Comparison of ENCODE assay signal across 12 cellular contexts in genomic region chr2:36779462-36779861, GRCh38.
DNase-seq lines count a peak whose midpoint lies in the region; ATAC-seq and TF ChIP-seq lines count a peak whose summit lies in the region.
"Had no signal": no experiment of that assay in that cellular context is flagged by ENCODE, and none has a peak within 500 bp of the region (broad histone marks: within the 10 kb centered on the region; RNA-seq: fewer than 3 reads in every experiment).

No MANE protein-coding gene starts in this region.

- H3K36me3 ChIP-seq in fibroblast of lung (ENCODE audit: control insufficient read depth, insufficient read depth, low read length) (no peaks in the 10 kb centered on the region), neuronal stem cell (replicated peaks in 1 of 2; ENCODE audit: control insufficient read depth in 2 of 2, insufficient read depth in 2 of 2, low read length in 2 of 2) (no peaks in the 10 kb centered on the region), upper lobe of left lung (no peaks in the 10 kb centered on the region)
- H3K36me3 ChIP-seq: BLaER1 had no signal

- no peak overlapping the region for H4K8ac ChIP-seq in neuronal stem cell (ENCODE audit: low read depth, low read length)

- no peak overlapping the region for H2BK12ac ChIP-seq in neuronal stem cell (ENCODE audit: low read length)

- no peak for TF ChIP-seq EP300 in upper lobe of left lung (IDR thresholded peaks at IDR 0.05)

- H2AK5ac ChIP-seq in neuronal stem cell (ENCODE audit: low read depth, low read length) = no peak overlapping the region

- H3K27me3 ChIP-seq in fibroblast of lung (ENCODE audit: control insufficient read depth, insufficient read depth, low read length) = no peaks in the 10 kb centered on the region
- H3K27me3 ChIP-seq in neuronal stem cell (ENCODE audit: control insufficient read depth in 3 of 3, insufficient read depth in 3 of 3, low read depth in 1 of 3, low read length in 3 of 3) = peaks cover 0 to 4% (median 0%) of the 10 kb centered on the region in 3 experiments
- H3K27me3 ChIP-seq in upper lobe of left lung = no peaks in the 10 kb centered on the region
- H3K27me3 ChIP-seq: BLaER1 had no signal

- no CpG with 5 or more reads among the region's 2 CpGs for WGBS in neuronal stem cell (ENCODE audit: extremely low coverage in 2 of 2, insufficient read length in 2 of 2, insufficient replicate concordance in 1 of 2), 2 donors
- WGBS in upper lobe of left lung, 2 donors = 91 to 94% methylated on average over 2 of the region's 2 CpGs

- no peak overlapping the region for H2AFZ ChIP-seq in fibroblast of lung (ENCODE audit: low read length)
- H2AFZ ChIP-seq in neuronal stem cell (ENCODE audit: low read length) = peak overlapping the region; percentile 62

- H3K18ac ChIP-seq in neuronal stem cell (ENCODE audit: low read length) = no peak overlapping the region

- no peak overlapping the region for H3K27ac ChIP-seq in fibroblast of lung (ENCODE audit: insufficient read depth, low read length)
- H3K27ac ChIP-seq in neuronal stem cell (replicated peaks; ENCODE audit: low read length) = no peak overlapping the region
- no peak overlapping the region for H3K27ac ChIP-seq in upper lobe of left lung
- H3K27ac ChIP-seq: BLaER1, RWPE1 had no signal

- peak overlapping the region; percentile 85 for H3K4me3 Mint-ChIP-seq in HFFc6
- H3K4me3 Mint-ChIP-seq: CD4-positive, CD25-positive, alpha-beta regulatory T cell had no signal

- H3K4ac ChIP-seq in neuronal stem cell (ENCODE audit: low read length) = no peak overlapping the region

- H3K79me2 ChIP-seq in fibroblast of lung (ENCODE audit: control insufficient read depth, insufficient read depth, low read length) = no peaks in the 10 kb centered on the region

- ATAC-seq in Right ventricle myocardium superior (ENCODE audit: poor library complexity) = peak; percentile 40
- ATAC-seq in Right ventricle myocardium inferior = no peak
- ATAC-seq in HG02678 (IDR thresholded peaks at IDR 0.05; ENCODE audit: unreplicated experiment) = no peak
- no peak for ATAC-seq in upper lobe of left lung (ENCODE audit: low FRiP score in 2 of 2)

- H3K4me1 ChIP-seq in fibroblast of lung (ENCODE audit: control insufficient read depth, extremely low read depth, insufficient read depth, low read length) (no peaks in the 10 kb centered on the region), neuronal stem cell (ENCODE audit: control insufficient read depth in 2 of 2, insufficient read depth in 1 of 2, low read depth in 1 of 2, low read length in 2 of 2) (peaks cover 0 to 3% of the 10 kb centered on the region in 2 donors), upper lobe of left lung (peaks cover 0 to 3% (median 1%) of the 10 kb centered on the region in 4 donors)
- H3K4me1 ChIP-seq: BLaER1 had no signal

- intact Hi-C loops in Right ventricle myocardium superior (cut with DNase I) = no loop called here
- intact Hi-C loops in Right ventricle myocardium inferior (cut with DNase I) = no loop called here

- no peak overlapping the region for H2BK5ac ChIP-seq in neuronal stem cell (ENCODE audit: low read length)

- H4K20me1 ChIP-seq in fibroblast of lung (ENCODE audit: control insufficient read depth, extremely low read depth, insufficient read depth, low read length) = no peaks in the 10 kb centered on the region
- H4K20me1 ChIP-seq: BLaER1 had no signal

- no peak overlapping the region for H3K27ac Mint-ChIP-seq in HFFc6

- no peak for TF ChIP-seq POLR2A in upper lobe of left lung (IDR thresholded peaks at IDR 0.05)

- peak overlapping the region; percentile 90 for H3K4me2 ChIP-seq in fibroblast of lung (ENCODE audit: extremely low read depth, insufficient read depth, low read length)
- H3K4me2 ChIP-seq in neuronal stem cell (ENCODE audit: insufficient read depth, low read length, poor library complexity, severe bottlenecking) = no peak overlapping the region
- H3K4me2 ChIP-seq: BLaER1 had no signal

- H3K9ac ChIP-seq in fibroblast of lung (ENCODE audit: insufficient read depth, low read length) (no peak overlapping the region), neuronal stem cell (ENCODE audit: low read depth, low read length, poor library complexity) (no peak overlapping the region)
- H3K9ac ChIP-seq: BLaER1 had no signal

- H3K9me3 ChIP-seq in fibroblast of lung (ENCODE audit: control insufficient read depth, insufficient read depth, low read depth, low read length) (no peaks in the 10 kb centered on the region), neuronal stem cell (replicated peaks in 1 of 2; ENCODE audit: control insufficient read depth in 2 of 2, insufficient read depth in 1 of 2, low read depth in 1 of 2, low read length in 2 of 2) (no peaks in the 10 kb centered on the region), upper lobe of left lung (no peaks in the 10 kb centered on the region)
- H3K9me3 ChIP-seq: BLaER1 had no signal

- no peak overlapping the region for H2BK15ac ChIP-seq in neuronal stem cell (ENCODE audit: low read length)

- no peaks in the 10 kb centered on the region for H3K9me3 Mint-ChIP-seq in HFFc6

- H3K4me3 ChIP-seq in fibroblast of lung (replicated peaks in 1 of 4; ENCODE audit: control extremely low read depth in 1 of 4, insufficient read depth in 1 of 4, low read depth in 3 of 4, low read length in 4 of 4) (no peak overlapping the region), neuronal stem cell (ENCODE audit: low read length in 2 of 2) (no peak overlapping the region), upper lobe of left lung (no peak overlapping the region)
- H3K4me3 ChIP-seq: BLaER1 had no signal

- no peak overlapping the region for H3K23ac ChIP-seq in neuronal stem cell (ENCODE audit: low read depth, low read length, poor library complexity)

- H3K79me1 ChIP-seq in neuronal stem cell (ENCODE audit: low read depth, low read length) = no peaks in the 10 kb centered on the region

- no peak overlapping the region for H3K14ac ChIP-seq in neuronal stem cell (ENCODE audit: low read length)

- TF ChIP-seq CTCF in HFFc6 (IDR thresholded peaks at IDR 0.05) (no peak), fibroblast of lung (conservative IDR thresholded peaks at IDR 0.05 in 1 of 2, IDR thresholded peaks at IDR 0.05 in 1 of 2; ENCODE audit: low read depth in 1 of 2, low read length in 2 of 2) (no peak), upper lobe of left lung (IDR thresholded peaks at IDR 0.05) (no peak)

- peaks cover 7% of the 10 kb centered on the region for H3K27me3 Mint-ChIP-seq in HFFc6 (ENCODE audit: insufficient read depth)

- H4K91ac ChIP-seq in neuronal stem cell (ENCODE audit: low read depth, low read length, poor library complexity) = no peak overlapping the region

- DNase-seq in Right ventricle myocardium superior (no peak), Right ventricle myocardium inferior (ENCODE audit: missing footprints) (no peak), HFFc6 (no peak), fibroblast of lung (ENCODE audit: low read depth in 2 of 2) (no peak), neuronal stem cell (ENCODE audit: low spot score) (no peak), NCI-H345 (lab: John Stamatoyannopoulos, UW) (no peak), upper lobe of left lung (no peak)
- DNase-seq: DND-41 had no signal

- peaks cover 11% of the 10 kb centered on the region for H3K4me1 Mint-ChIP-seq in HFFc6 (ENCODE audit: low read depth)
- H3K4me1 Mint-ChIP-seq: CD4-positive, CD25-positive, alpha-beta regulatory T cell had no signal

- no peak overlapping the region for H2BK120ac ChIP-seq in neuronal stem cell (ENCODE audit: low read depth, low read length)

- H3K36me3 Mint-ChIP-seq in HFFc6 (ENCODE audit: low read depth) = no peaks in the 10 kb centered on the region
- H3K36me3 Mint-ChIP-seq: CD4-positive, CD25-positive, alpha-beta regulatory T cell had no signal
